In genomic region chr15:36472672-36473071, GRCh38 we compare ENCODE assay signal across 1 cellular context.
TF ChIP-seq lines count a peak whose summit lies in the region.

No MANE protein-coding gene starts in this region.

TF ChIP-seq in WTC11, 78 proteins besides CTCF, POLR2A, EP300 and RAD21 (continued from another document):
- TF ChIP-seq ZNF512 (CRISPR knock-in tag; IDR thresholded peaks at IDR 0.05; ENCODE audit: borderline replicate concordance), result no peak
- no peak for TF ChIP-seq NR3C1 (CRISPR knock-in tag; conservative IDR thresholded peaks at IDR 0.05; ENCODE audit: low read depth)
- TF ChIP-seq, protein P1, sequence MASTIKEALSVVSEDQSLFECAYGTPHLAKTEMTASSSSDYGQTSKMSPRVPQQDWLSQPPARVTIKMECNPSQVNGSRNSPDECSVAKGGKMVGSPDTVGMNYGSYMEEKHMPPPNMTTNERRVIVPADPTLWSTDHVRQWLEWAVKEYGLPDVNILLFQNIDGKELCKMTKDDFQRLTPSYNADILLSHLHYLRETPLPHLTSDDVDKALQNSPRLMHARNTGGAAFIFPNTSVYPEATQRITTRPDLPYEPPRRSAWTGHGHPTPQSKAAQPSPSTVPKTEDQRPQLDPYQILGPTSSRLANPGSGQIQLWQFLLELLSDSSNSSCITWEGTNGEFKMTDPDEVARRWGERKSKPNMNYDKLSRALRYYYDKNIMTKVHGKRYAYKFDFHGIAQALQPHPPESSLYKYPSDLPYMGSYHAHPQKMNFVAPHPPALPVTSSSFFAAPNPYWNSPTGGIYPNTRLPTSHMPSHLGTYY (CRISPR knock-in tag; IDR thresholded peaks at IDR 0.05), result no peak
- TF ChIP-seq, protein P2, sequence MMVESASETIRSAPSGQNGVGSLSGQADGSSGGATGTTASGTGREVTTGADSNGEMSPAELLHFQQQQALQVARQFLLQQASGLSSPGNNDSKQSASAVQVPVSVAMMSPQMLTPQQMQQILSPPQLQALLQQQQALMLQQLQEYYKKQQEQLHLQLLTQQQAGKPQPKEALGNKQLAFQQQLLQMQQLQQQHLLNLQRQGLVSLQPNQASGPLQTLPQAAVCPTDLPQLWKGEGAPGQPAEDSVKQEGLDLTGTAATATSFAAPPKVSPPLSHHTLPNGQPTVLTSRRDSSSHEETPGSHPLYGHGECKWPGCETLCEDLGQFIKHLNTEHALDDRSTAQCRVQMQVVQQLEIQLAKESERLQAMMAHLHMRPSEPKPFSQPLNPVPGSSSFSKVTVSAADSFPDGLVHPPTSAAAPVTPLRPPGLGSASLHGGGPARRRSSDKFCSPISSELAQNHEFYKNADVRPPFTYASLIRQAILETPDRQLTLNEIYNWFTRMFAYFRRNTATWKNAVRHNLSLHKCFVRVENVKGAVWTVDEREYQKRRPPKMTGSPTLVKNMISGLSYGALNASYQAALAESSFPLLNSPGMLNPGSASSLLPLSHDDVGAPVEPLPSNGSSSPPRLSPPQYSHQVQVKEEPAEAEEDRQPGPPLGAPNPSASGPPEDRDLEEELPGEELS (CRISPR knock-in tag; IDR thresholded peaks at IDR 0.05), result no peak
- no peak for TF ChIP-seq RORB (CRISPR knock-in tag; IDR thresholded peaks at IDR 0.05)
- TF ChIP-seq, protein P3, sequence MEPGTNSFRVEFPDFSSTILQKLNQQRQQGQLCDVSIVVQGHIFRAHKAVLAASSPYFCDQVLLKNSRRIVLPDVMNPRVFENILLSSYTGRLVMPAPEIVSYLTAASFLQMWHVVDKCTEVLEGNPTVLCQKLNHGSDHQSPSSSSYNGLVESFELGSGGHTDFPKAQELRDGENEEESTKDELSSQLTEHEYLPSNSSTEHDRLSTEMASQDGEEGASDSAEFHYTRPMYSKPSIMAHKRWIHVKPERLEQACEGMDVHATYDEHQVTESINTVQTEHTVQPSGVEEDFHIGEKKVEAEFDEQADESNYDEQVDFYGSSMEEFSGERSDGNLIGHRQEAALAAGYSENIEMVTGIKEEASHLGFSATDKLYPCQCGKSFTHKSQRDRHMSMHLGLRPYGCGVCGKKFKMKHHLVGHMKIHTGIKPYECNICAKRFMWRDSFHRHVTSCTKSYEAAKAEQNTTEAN (CRISPR knock-in tag; IDR thresholded peaks at IDR 0.05), result no peak
- no peak for TF ChIP-seq ETV6 (CRISPR knock-in tag; IDR thresholded peaks at IDR 0.05)
- TF ChIP-seq MXD4 (CRISPR knock-in tag; IDR thresholded peaks at IDR 0.05; ENCODE audit: borderline replicate concordance), result no peak
- TF ChIP-seq PRRX2 (CRISPR knock-in tag; IDR thresholded peaks at IDR 0.05), result no peak
- TF ChIP-seq NFATC4 (CRISPR knock-in tag; IDR thresholded peaks at IDR 0.05), result no peak
- no peak for TF ChIP-seq FOXP1 (CRISPR knock-in tag; IDR thresholded peaks at IDR 0.05; ENCODE audit: borderline replicate concordance)
- no peak for TF ChIP-seq ESRRA (CRISPR knock-in tag; IDR thresholded peaks at IDR 0.05; ENCODE audit: borderline replicate concordance)
